In genomic region chr16:27747946-27748345, GRCh38 we compare ENCODE assay signal across 27 cellular contexts.
"Had no signal": no experiment of that assay in that cellular context is flagged by ENCODE, and none has a peak within 500 bp of the region (broad histone marks: within the 10 kb centered on the region; RNA-seq: fewer than 3 reads in every experiment).

No MANE protein-coding gene starts in this region.

- H3K9me3 ChIP-seq: ascending aorta, breast epithelium, heart left ventricle had no signal

- FAIRE-seq: frontal cortex had no signal

- H3K36me3 ChIP-seq: breast epithelium, cardiac muscle cell had no signal

- H3K4me1 ChIP-seq: ascending aorta, breast epithelium had no signal

- H3K27me3 ChIP-seq: ascending aorta, breast epithelium, cardiac muscle cell, dorsolateral prefrontal cortex, heart left ventricle had no signal

- H3K27ac ChIP-seq: ascending aorta, breast epithelium, cardiac muscle cell, coronary artery, heart left ventricle had no signal

- DNase-seq: activated CD4-positive, alpha-beta memory T cell treated with anti-CD3 and anti-CD28 coated beads for 36 hours; activated CD4-positive, alpha-beta T cell treated with anti-CD3 and anti-CD28 coated beads for 36 hours; activated CD4-positive, alpha-beta T cell treated with anti-CD3 and anti-CD28 coated beads, Interleukin-2, amount 10 ng/mL, durations not matched to agents 24 days and 14 days; activated CD4-positive, CD25-positive, alpha-beta regulatory T cell; activated CD4-positive, CD25-positive, alpha-beta regulatory T cell treated with anti-CD3 and anti-CD28 coated beads, Interleukin-2, amount 50 U/mL, for 72 hours; activated CD8-positive, alpha-beta memory T cell treated with anti-CD3 and anti-CD28 coated beads, Interleukin-2, amount 10 ng/mL, durations not matched to agents 7 days and 5 days; activated CD8-positive, alpha-beta memory T cell treated with anti-CD3 and anti-CD28 coated beads, Interleukin-2, amount 50 U/mL, for 4 hours; activated CD8-positive, alpha-beta T cell treated with anti-CD3 and anti-CD28 coated beads, Interleukin-2, amount 10 ng/mL, durations not matched to agents 7 days and 5 days; activated effector memory CD4-positive, alpha-beta T cell treated with anti-CD3 and anti-CD28 coated beads, Interleukin-2, amount 50 U/mL, for 16 hours; activated naive CD4-positive, alpha-beta T cell treated with anti-CD3 and anti-CD28 coated beads, Interleukin-2, amount 10 ng/mL, durations not matched to agents 7 days and 5 days; activated naive CD8-positive, alpha-beta T cell treated with anti-CD3 and anti-CD28 coated beads, Interleukin-2, amount 10 ng/mL, durations not matched to agents 7 days and 5 days; activated T-cell treated with anti-CD3 and anti-CD28 coated beads, Interleukin-2, amount 50 U/mL, for 1 hour; activated T-cell treated with anti-CD3 and anti-CD28 coated beads, Interleukin-2, amount 50 U/mL, for 48 hours; dorsolateral prefrontal cortex; effector memory CD4-positive, alpha-beta T cell; endodermal cell; foreskin fibroblast; glutamatergic neuron; T-helper 1 cell; T-helper 2 cell had no signal

- H3K4me3 ChIP-seq: ascending aorta, breast epithelium, cardiac muscle cell, coronary artery, dorsolateral prefrontal cortex, heart left ventricle had no signal

- ATAC-seq: activated CD4-positive, alpha-beta T cell treated with anti-CD3 and anti-CD28 coated beads for 36 hours; activated CD8-positive, alpha-beta memory T cell treated with anti-CD3 and anti-CD28 coated beads, Interleukin-2, amount 10 ng/mL, durations not matched to agents 7 days and 5 days; activated CD8-positive, alpha-beta T cell treated with anti-CD3 and anti-CD28 coated beads, Interleukin-2, amount 10 ng/mL, durations not matched to agents 7 days and 5 days; activated naive CD4-positive, alpha-beta T cell treated with anti-CD3 and anti-CD28 coated beads, Interleukin-2, amount 50 U/mL, for 72 hours; heart left ventricle had no signal
